ENCODE assay signal across 9 cellular contexts in genomic region chr17:83173997-83174858, GRCh38.
A peak's percentile ranks its signal among the peaks of the same experiment; 100 is the strongest.
DNase-seq lines count a peak whose midpoint lies in the region; ATAC-seq, FAIRE-seq and TF ChIP-seq lines count a peak whose summit lies in the region.
"Had no signal": no experiment of that assay in that cellular context is flagged by ENCODE, and none has a peak within 500 bp of the region (broad histone marks: within the 10 kb centered on the region; RNA-seq: fewer than 3 reads in every experiment).

No MANE protein-coding gene starts in this region.

- H3K27ac ChIP-seq in BLaER1 = peak overlapping the region; percentile 41; the same call in 1 of the 2 replicates
- H3K27ac ChIP-seq in lower lobe of right lung = no peak overlapping the region

- H3K36me3 ChIP-seq in BLaER1 (no peaks in the 10 kb centered on the region), lower lobe of right lung (no peaks in the 10 kb centered on the region)

- peaks cover 18% of the 10 kb centered on the region for H3K27me3 Mint-ChIP-seq in activated naive CD4-positive, alpha-beta T cell treated with anti-CD3 and anti-CD28 coated beads, Interleukin-2, amount 10 ng/mL, durations not matched to agents 7 days and 5 days

- no peaks in the 10 kb centered on the region for H3K9me3 Mint-ChIP-seq in activated naive CD4-positive, alpha-beta T cell treated with anti-CD3 and anti-CD28 coated beads, Interleukin-2, amount 10 ng/mL, durations not matched to agents 7 days and 5 days

- no peak overlapping the region for H3K4me3 Mint-ChIP-seq in activated naive CD4-positive, alpha-beta T cell treated with anti-CD3 and anti-CD28 coated beads, Interleukin-2, amount 10 ng/mL, durations not matched to agents 7 days and 5 days
- H3K4me3 Mint-ChIP-seq: activated naive CD8-positive, alpha-beta T cell treated with anti-CD3 and anti-CD28 coated beads, Interleukin-2, amount 10 ng/mL, durations not matched to agents 7 days and 5 days had no signal

- no peak overlapping the region for H3K27ac Mint-ChIP-seq in activated naive CD4-positive, alpha-beta T cell treated with anti-CD3 and anti-CD28 coated beads, Interleukin-2, amount 10 ng/mL, durations not matched to agents 7 days and 5 days
- H3K27ac Mint-ChIP-seq: activated naive CD8-positive, alpha-beta T cell treated with anti-CD3 and anti-CD28 coated beads, Interleukin-2, amount 10 ng/mL, durations not matched to agents 7 days and 5 days had no signal

- H3K4me1 ChIP-seq in BLaER1 (peaks cover 34% of the 10 kb centered on the region), lower lobe of right lung (no peaks in the 10 kb centered on the region)

- H3K9me3 ChIP-seq in BLaER1 (no peaks in the 10 kb centered on the region), lower lobe of right lung (no peaks in the 10 kb centered on the region)

- no peak for TF ChIP-seq CTCF in lower lobe of right lung (IDR thresholded peaks at IDR 0.05)

- peak; percentile 49 to 73 for ATAC-seq in lower lobe of right lung

- H3K36me3 Mint-ChIP-seq in activated naive CD4-positive, alpha-beta T cell treated with anti-CD3 and anti-CD28 coated beads, Interleukin-2, amount 10 ng/mL, durations not matched to agents 7 days and 5 days = no peaks in the 10 kb centered on the region
- H3K36me3 Mint-ChIP-seq: activated naive CD8-positive, alpha-beta T cell treated with anti-CD3 and anti-CD28 coated beads, Interleukin-2, amount 10 ng/mL, durations not matched to agents 7 days and 5 days had no signal

- FAIRE-seq in GM19239 (lab: Jason Lieb, UNC) (peak; percentile 90), RCC 7860 (lab: Jason Lieb, UNC) (no peak), frontal cortex (lab: Jason Lieb, UNC) (no peak)

- peak overlapping the region; percentile 53; the same call in 1 of the 2 replicates for H3K9ac ChIP-seq in BLaER1

- H3K27me3 ChIP-seq in BLaER1 = no peaks in the 10 kb centered on the region
- no peaks in the 10 kb centered on the region for H3K27me3 ChIP-seq in lower lobe of right lung (ENCODE audit: low read depth)

- H3K4me2 ChIP-seq in BLaER1 = peak overlapping the region; percentile 88

- intact Hi-C loops in lower lobe of right lung (cut with DNase I) = no loop called here

- DNase-seq in GM19239 (ENCODE audit: insufficient read length, low spot score) = peak; percentile 89
- DNase-seq in SHP77 (lab: John Stamatoyannopoulos, UW) = peak; percentile 40 to 57
- no peak for DNase-seq in lower lobe of right lung
- no peak for DNase-seq in RCC 7860 (ENCODE audit: low spot score)
- DNase-seq in activated naive CD4-positive, alpha-beta T cell treated with anti-CD3 and anti-CD28 coated beads, Interleukin-2, amount 10 ng/mL, durations not matched to agents 7 days and 5 days = no peak
- no peak for DNase-seq in kidney tubule cell (ENCODE audit: low spot score)
- DNase-seq in frontal cortex (ENCODE audit: low spot score in 2 of 2) = no peak
- DNase-seq: activated naive CD8-positive, alpha-beta T cell treated with anti-CD3 and anti-CD28 coated beads, Interleukin-2, amount 10 ng/mL, durations not matched to agents 7 days and 5 days had no signal

- H3K4me1 Mint-ChIP-seq in activated naive CD4-positive, alpha-beta T cell treated with anti-CD3 and anti-CD28 coated beads, Interleukin-2, amount 10 ng/mL, durations not matched to agents 7 days and 5 days = no peaks in the 10 kb centered on the region
- H3K4me1 Mint-ChIP-seq: activated naive CD8-positive, alpha-beta T cell treated with anti-CD3 and anti-CD28 coated beads, Interleukin-2, amount 10 ng/mL, durations not matched to agents 7 days and 5 days had no signal

- CTCF ChIA-PET in activated naive CD4-positive, alpha-beta T cell treated with anti-CD3 and anti-CD28 coated beads, Interleukin-2, amount 10 ng/mL, durations not matched to agents 7 days and 5 days (lab: Charles Lee) = no interaction called here

- no peaks in the 10 kb centered on the region for H4K20me1 ChIP-seq in BLaER1

- H3K4me3 ChIP-seq in BLaER1 = peak overlapping the region; percentile 11; the same call in 1 of the 2 replicates
- no peak overlapping the region for H3K4me3 ChIP-seq in lower lobe of right lung

Comparison
In these comparisons a context has a peak if more than half of its experiments do, and no peak if none do; other contexts are left out.
1. DNase-seq: peak in GM19239 (single experiment) and SHP77 (2 of 2); none in lower lobe of right lung (single experiment), RCC 7860 (single experiment), activated naive CD4-positive, alpha-beta T cell treated with anti-CD3 and anti-CD28 coated beads, Interleukin-2, amount 10 ng/mL, durations not matched to agents 7 days and 5 days (single experiment), kidney tubule cell (single experiment) and frontal cortex (0 of 2).